In the genomic region with DNA sequence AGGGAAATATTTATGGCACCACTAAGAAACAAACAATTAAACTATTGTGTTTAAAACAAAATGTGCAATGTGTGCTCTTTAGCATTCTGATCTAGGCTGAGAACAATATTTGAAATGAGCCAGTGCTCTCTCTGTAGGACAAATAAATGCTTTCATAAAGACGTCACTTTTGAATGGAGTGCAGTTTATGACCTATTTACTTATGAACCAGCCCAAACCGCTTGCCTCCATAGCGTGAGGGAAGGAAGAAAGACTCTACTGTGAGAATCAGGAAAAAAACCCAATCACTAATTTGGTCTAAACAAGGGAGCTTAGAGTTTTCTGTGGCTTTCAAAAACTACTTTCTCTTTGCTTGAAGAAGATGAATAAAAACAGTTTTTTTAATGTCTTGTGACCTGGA, we compare ENCODE assay signal across 10 cellular contexts. TPM values are rescaled to one million over a fixed set of nuclear protein-coding genes. Genes with fewer than 3 reads are reported as not detected.
DNase-seq lines count a peak whose midpoint lies in the region; ATAC-seq, FAIRE-seq and TF ChIP-seq lines count a peak whose summit lies in the region.
"Had no signal": no experiment of that assay in that cellular context is flagged by ENCODE, and none has a peak within 500 bp of the region (broad histone marks: within the 10 kb centered on the region; RNA-seq: fewer than 3 reads in every experiment).

No MANE protein-coding gene starts in this region.

- no peak overlapping the region for H3K4me3 Mint-ChIP-seq in activated CD4-positive, alpha-beta T cell treated with anti-CD3 and anti-CD28 coated beads, Interleukin-2, amount 10 ng/mL, durations not matched to agents 24 days and 14 days

- in situ Hi-C loops in SK-MEL-5 (cut with HindIII; ENCODE audit: low pct_unique_long_range_greater_than_20kb, low sequenced_read_pairs), result no loop called here

- ATAC-seq in A549, result peak; percentile 50 to 81; a peak in 4 of 6 replicates
- ATAC-seq in GM19463 (IDR thresholded peaks at IDR 0.05; ENCODE audit: unreplicated experiment), result no peak
- ATAC-seq in GM18498 (IDR thresholded peaks at IDR 0.05; ENCODE audit: unreplicated experiment), result no peak

- POLR2A ChIA-PET in A549 (lab: Yijun Ruan, JAX), result interaction anchor here (1.0 kb wide), 1 partner anchor 79 kb away, joined by 3 read pairs; no protein-coding TSS in a partner anchor

- TF ChIP-seq EP300 in A549 (IDR thresholded peaks at IDR 0.05), result no peak

- H3K27me3 Mint-ChIP-seq in activated CD4-positive, alpha-beta T cell treated with anti-CD3 and anti-CD28 coated beads, Interleukin-2, amount 10 ng/mL, durations not matched to agents 24 days and 14 days, result no peaks in the 10 kb centered on the region

- intact Hi-C loops in activated CD4-positive, alpha-beta T cell treated with anti-CD3 and anti-CD28 coated beads, Interleukin-2, amount 10 ng/mL, durations not matched to agents 24 days and 14 days (cut with micrococcal nuclease), result no loop called here

- H3K4me1 ChIP-seq in A549, result peaks cover 26% of the 10 kb centered on the region
- H3K4me1 ChIP-seq: adrenal gland had no signal

- 18% methylated on average over 3 of the region's 3 CpGs for WGBS in A549 (ENCODE audit: missing lambda C conversion rate)

- no peaks in the 10 kb centered on the region for H3K9me3 ChIP-seq in A549
- H3K9me3 ChIP-seq: adrenal gland had no signal

- CTCF ChIA-PET in A549 (lab: Yijun Ruan, JAX), result interaction anchor here (1.1 to 1.2 kb wide), 2 partner anchors 15 to 80 kb away, joined by 3 read pairs; no protein-coding TSS in a partner anchor

- H3K4me1 Mint-ChIP-seq in activated CD4-positive, alpha-beta T cell treated with anti-CD3 and anti-CD28 coated beads, Interleukin-2, amount 10 ng/mL, durations not matched to agents 24 days and 14 days, result no peaks in the 10 kb centered on the region

- H3K27ac Mint-ChIP-seq in activated CD4-positive, alpha-beta T cell treated with anti-CD3 and anti-CD28 coated beads, Interleukin-2, amount 10 ng/mL, durations not matched to agents 24 days and 14 days, result no peak overlapping the region

- no peak for TF ChIP-seq RAD21 in A549 (conservative IDR thresholded peaks at IDR 0.05 in 1 of 2, IDR thresholded peaks at IDR 0.05 in 1 of 2)

- no peak for TF ChIP-seq CTCF in A549 (IDR thresholded peaks at IDR 0.05)
- no peak for TF ChIP-seq CTCF in LNCaP clone FGC (IDR thresholded peaks at IDR 0.05; ENCODE audit: control insufficient read depth, extremely low read depth, insufficient read depth)

- DNase-seq in A549 (ENCODE audit: low read depth in 1 of 2, low spot score in 1 of 2) (peak in 1 of 2 experiments; percentile 74), LNCaP clone FGC (ENCODE audit: low read depth) (peak; percentile 66), SK-MEL-5 (ENCODE audit: low read depth, low spot score) (peak; percentile 97), middle frontal gyrus (ENCODE audit: extremely low spot score, low spot score) (peak; percentile 27)
- no peak for DNase-seq in activated CD4-positive, alpha-beta T cell treated with anti-CD3 and anti-CD28 coated beads, Interleukin-2, amount 10 ng/mL, durations not matched to agents 24 days and 14 days
- no peak for DNase-seq in activated CD4-positive, alpha-beta T cell treated with anti-CD3 and anti-CD28 coated beads, Interleukin-2, amount 50 U/mL, for 4 hours
- DNase-seq: activated CD4-positive, alpha-beta T cell treated with anti-CD3 and anti-CD28 coated beads for 48 hours; adrenal gland had no signal

- peak overlapping the region; percentile 58 for H3K4me2 ChIP-seq in A549

- TF ChIP-seq POLR2A in A549 (IDR thresholded peaks at IDR 0.05; ENCODE audit: low read length), result no peak

- no peaks in the 10 kb centered on the region for H3K9me3 Mint-ChIP-seq in activated CD4-positive, alpha-beta T cell treated with anti-CD3 and anti-CD28 coated beads, Interleukin-2, amount 10 ng/mL, durations not matched to agents 24 days and 14 days

- FAIRE-seq in A549 (lab: Jason Lieb, UNC), result peak; percentile 86

- H3K36me3 Mint-ChIP-seq in activated CD4-positive, alpha-beta T cell treated with anti-CD3 and anti-CD28 coated beads, Interleukin-2, amount 10 ng/mL, durations not matched to agents 24 days and 14 days (ENCODE audit: low read depth), result no peaks in the 10 kb centered on the region

- no peak overlapping the region for H3K4me3 ChIP-seq in A549
- H3K4me3 ChIP-seq in LNCaP clone FGC (ENCODE audit: low read depth, low read length), result no peak overlapping the region
- H3K4me3 ChIP-seq: adrenal gland had no signal

- peak overlapping the region; percentile 59 to 80 for H3K27ac ChIP-seq in A549
- H3K27ac ChIP-seq: adrenal gland had no signal

TF ChIP-seq in A549, 52 proteins besides CTCF, POLR2A, EP300 and RAD21:
- no peak for TF ChIP-seq CBX8 (IDR thresholded peaks at IDR 0.05)
- TF ChIP-seq MAFK (IDR thresholded peaks at IDR 0.05; ENCODE audit: partially characterized antibody), result peak; percentile 51

RNA-seq across cellular contexts. Expression of gene SAT1, which starts 39.4 kb away (rescaled TPM):
- polyA plus RNA-seq in A549 (2011; rRNA removed), result 2,314 and 3,185 TPM in 2 replicates
- 394 and 479 TPM in 2 replicates for polyA plus RNA-seq in A549 (2012; cell fraction: cytosol; rRNA removed)
- polyA plus RNA-seq in A549 (2012; cell fraction: nucleus; rRNA removed), result 830 and 1,625 TPM in 2 replicates
- polyA plus RNA-seq in A549 (2017; fragmentation: RNase III; extraction: RNeasy Plus Mini Kit Qiagen cat#74134 plus additional on column Dnase treatment), result 458 to 607 TPM (median 585 TPM) in 3 replicates
- polyA minus RNA-seq in A549 (2011; rRNA and poly(A)+ RNA removed), result 644 and 676 TPM in 2 replicates
- total RNA-seq in SK-MEL-5 (2014; rRNA removed; shearing (Covaris generic)), result 480 and 515 TPM in 2 replicates
- 235 and 261 TPM in 2 replicates for polyA plus RNA-seq in SK-MEL-5 (2015; cell fraction: cytosol; rRNA removed)
- polyA plus RNA-seq in SK-MEL-5 (2015; cell fraction: nucleus; rRNA removed), result 8,783 and 10,421 TPM in 2 replicates
- total RNA-seq in activated CD4-positive, alpha-beta T cell treated with anti-CD3 and anti-CD28 coated beads, Interleukin-2, amount 10 ng/mL, durations not matched to agents 24 days and 14 days, result 58.3 and 59.9 TPM in 2 replicates

Comparison
In these comparisons a context has a peak if more than half of its experiments do, and no peak if none do; other contexts are left out.
1. ATAC-seq: peak in A549 (2 of 2); none in GM19463 (single experiment) and GM18498 (single experiment).
2. DNase-seq: peak in LNCaP clone FGC (single experiment), SK-MEL-5 (single experiment) and middle frontal gyrus (single experiment); none in activated CD4-positive, alpha-beta T cell treated with anti-CD3 and anti-CD28 coated beads, Interleukin-2, amount 10 ng/mL, durations not matched to agents 24 days and 14 days (single experiment) and activated CD4-positive, alpha-beta T cell treated with anti-CD3 and anti-CD28 coated beads, Interleukin-2, amount 50 U/mL, for 4 hours (0 of 2).